8 cellular contexts compared by ENCODE assay signal in the genomic region with DNA sequence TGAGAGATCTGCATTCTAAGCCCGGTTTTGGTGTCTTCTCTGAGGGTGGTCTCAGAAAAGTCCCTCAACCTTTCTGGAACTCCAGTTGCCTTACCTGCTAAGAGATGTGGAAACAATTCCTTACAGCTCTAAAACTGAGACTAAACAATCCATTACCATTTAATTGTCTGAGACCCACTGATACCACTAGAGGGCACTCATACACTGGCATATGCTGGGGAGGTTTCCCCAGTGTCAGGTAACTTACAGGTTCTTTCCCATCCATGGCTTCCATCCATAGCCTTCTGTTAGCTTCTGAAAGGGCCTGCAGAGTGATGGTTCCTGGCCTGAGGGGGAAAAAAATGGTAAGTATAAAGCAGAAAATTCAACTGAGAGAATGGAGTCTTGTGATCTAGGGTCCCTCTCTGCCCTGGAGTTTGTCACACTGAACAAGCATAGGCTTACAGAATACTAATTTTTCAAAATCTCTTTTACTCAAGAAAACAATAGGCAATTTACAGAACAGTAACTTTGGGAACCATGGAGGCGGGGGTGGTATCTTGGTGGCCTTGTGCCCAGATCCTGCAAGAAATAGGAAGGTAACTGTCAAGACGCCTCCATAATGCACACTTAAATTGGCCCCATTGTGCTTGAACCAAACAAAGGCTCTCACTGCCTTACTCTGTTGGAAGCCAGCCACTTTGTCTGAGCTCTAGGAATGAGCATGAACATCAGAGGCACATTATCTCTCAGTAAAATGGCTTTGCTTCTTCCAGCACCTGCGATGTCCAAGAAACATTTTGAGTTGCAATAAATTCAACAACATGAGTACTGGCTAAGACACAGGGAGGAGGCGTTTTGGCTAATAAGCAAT.
DNase-seq lines count a peak whose midpoint lies in the region; ATAC-seq and TF ChIP-seq lines count a peak whose summit lies in the region.

No MANE protein-coding gene starts in this region.

- H3K4me3 ChIP-seq in DND-41 (ENCODE audit: low read depth in 1 of 2, low read length in 2 of 2), result no peak overlapping the region
- H3K4me3 ChIP-seq in GM23248, result no peak overlapping the region
- H3K4me3 ChIP-seq in WERI-Rb-1 (ENCODE audit: low read depth, low read length), result no peak overlapping the region
- no peak overlapping the region for H3K4me3 ChIP-seq in fibroblast of the aortic adventitia (ENCODE audit: low read depth, low read length)
- no peak overlapping the region for H3K4me3 ChIP-seq in osteoblast (ENCODE audit: insufficient read depth, low read length)

- H3K27ac ChIP-seq in 22Rv1 (no peak overlapping the region), DND-41 (ENCODE audit: low read length) (no peak overlapping the region), GM23248 (no peak overlapping the region), WERI-Rb-1 (no peak overlapping the region), osteoblast (ENCODE audit: low read depth, low read length) (no peak overlapping the region)

- in situ Hi-C loops in GM23248 (cut with MboI), result loop anchor here (10.0 to 25.0 kb wide), 2 partner anchors 268 to 515 kb away; no protein-coding TSS in a partner anchor

- H3K9me3 ChIP-seq in DND-41 (ENCODE audit: insufficient read depth, low read length, severe bottlenecking) (no peaks in the 10 kb centered on the region), GM23248 (ENCODE audit: low read depth) (no peaks in the 10 kb centered on the region), WERI-Rb-1 (ENCODE audit: severe bottlenecking) (no peaks in the 10 kb centered on the region), osteoblast (ENCODE audit: low read depth, low read length) (no peaks in the 10 kb centered on the region)

- WGBS in GM23248 (ENCODE audit: low coverage in 1 of 2, low lambda C conversion rate in 2 of 2, missing lambda C conversion rate in 2 of 2), 2 experiments, result 48 to 51% methylated on average over 5 of the region's 5 CpGs

- peak; percentile 64 for TF ChIP-seq CTCF in 22Rv1 (IDR thresholded peaks at IDR 0.05)
- TF ChIP-seq CTCF in DND-41 (IDR thresholded peaks at IDR 0.05; ENCODE audit: borderline replicate concordance, extremely low read depth, low read length, poor library complexity, severe bottlenecking), result peak; percentile 74
- peak; percentile 67 for TF ChIP-seq CTCF in WERI-Rb-1 (IDR thresholded peaks at IDR 0.05; ENCODE audit: low read depth, low read length)
- TF ChIP-seq CTCF in fibroblast of the aortic adventitia (IDR thresholded peaks at IDR 0.05; ENCODE audit: insufficient read depth, low read length), result peak; percentile 71
- peak; percentile 84 for TF ChIP-seq CTCF in osteoblast (IDR thresholded peaks at IDR 0.05; ENCODE audit: extremely low read depth, low read depth, low read length)

- H3K27me3 ChIP-seq in DND-41 (ENCODE audit: insufficient read depth, low read length, poor library complexity) (no peaks in the 10 kb centered on the region), GM23248 (replicated peaks; ENCODE audit: insufficient read depth) (no peaks in the 10 kb centered on the region), WERI-Rb-1 (ENCODE audit: insufficient read depth, low read depth, severe bottlenecking) (no peaks in the 10 kb centered on the region), osteoblast (ENCODE audit: insufficient read depth, low read length) (peaks cover 18% of the 10 kb centered on the region)

- H2AFZ ChIP-seq in DND-41 (ENCODE audit: low read depth, low read length) (no peak overlapping the region), GM23248 (no peak overlapping the region), osteoblast (ENCODE audit: low read length) (no peak overlapping the region)

- H3K4me1 ChIP-seq in DND-41 (ENCODE audit: insufficient read depth, low read length) (no peaks in the 10 kb centered on the region), GM23248 (ENCODE audit: insufficient read depth) (no peaks in the 10 kb centered on the region), osteoblast (ENCODE audit: insufficient read depth, low read length) (no peaks in the 10 kb centered on the region)

- no peaks in the 10 kb centered on the region for H3K79me2 ChIP-seq in DND-41 (ENCODE audit: insufficient read depth, low read length)
- no peaks in the 10 kb centered on the region for H3K79me2 ChIP-seq in GM23248 (ENCODE audit: insufficient read depth)
- H3K79me2 ChIP-seq in osteoblast (ENCODE audit: insufficient read depth, low read length), result no peaks in the 10 kb centered on the region

- H3K4me2 ChIP-seq in DND-41 (ENCODE audit: insufficient read depth, low read length) (no peak overlapping the region), GM23248 (ENCODE audit: unreplicated experiment) (no peak overlapping the region), osteoblast (ENCODE audit: insufficient read depth, low read length) (no peak overlapping the region)

- DNase-seq in DND-41, result peak; percentile 22
- peak; percentile 54 for DNase-seq in GM23248
- peak; percentile 3 for DNase-seq in NCI-H1092 (lab: John Stamatoyannopoulos, UW)
- DNase-seq in WERI-Rb-1, result peak; percentile 45
- peak; percentile 64 for DNase-seq in fibroblast of the aortic adventitia (ENCODE audit: low read depth)
- DNase-seq in osteoblast (ENCODE audit: insufficient read length, low spot score, missing footprints), result peak; percentile 58
- no peak for DNase-seq in stimulated activated naive CD4-positive, alpha-beta T cell treated with Interleukin-2 at 50 U/mL for 16 hours (lab: John Stamatoyannopoulos, UW)

- H4K20me1 ChIP-seq in DND-41 (ENCODE audit: insufficient read depth, low read length) (no peaks in the 10 kb centered on the region), GM23248 (ENCODE audit: insufficient read depth) (no peaks in the 10 kb centered on the region), osteoblast (ENCODE audit: insufficient read depth, low read length) (no peaks in the 10 kb centered on the region)

- H3K9me2 ChIP-seq in GM23248 (ENCODE audit: insufficient read depth), result no peaks in the 10 kb centered on the region

- ATAC-seq in DND-41 (ENCODE audit: insufficient read depth, low read depth), result peak; percentile 50; the same call in 1 of the 3 replicates

- H3K36me3 ChIP-seq in DND-41 (ENCODE audit: insufficient read depth, low read length), result no peaks in the 10 kb centered on the region
- no peaks in the 10 kb centered on the region for H3K36me3 ChIP-seq in GM23248 (ENCODE audit: low read depth)
- H3K36me3 ChIP-seq in WERI-Rb-1, result no peaks in the 10 kb centered on the region
- H3K36me3 ChIP-seq in osteoblast (ENCODE audit: insufficient read depth, low read length), result no peaks in the 10 kb centered on the region

- no peak overlapping the region for H3K9ac ChIP-seq in DND-41 (ENCODE audit: low read depth, low read length)
- H3K9ac ChIP-seq in GM23248, result no peak overlapping the region

- H3F3A ChIP-seq in GM23248 (ENCODE audit: insufficient read depth), result no peaks in the 10 kb centered on the region
